ENCODE assay signal across 34 cellular contexts in genomic region chr7:79352323-79352722, GRCh38.
DNase-seq lines count a peak whose midpoint lies in the region; ATAC-seq, FAIRE-seq and TF ChIP-seq lines count a peak whose summit lies in the region.
"Had no signal": no experiment of that assay in that cellular context is flagged by ENCODE, and none has a peak within 500 bp of the region (broad histone marks: within the 10 kb centered on the region; RNA-seq: fewer than 3 reads in every experiment).

No MANE protein-coding gene starts in this region.

- TF ChIP-seq POLR2A in A549 (IDR thresholded peaks at IDR 0.05; ENCODE audit: low read length) (no peak), HepG2 (IDR thresholded peaks at IDR 0.05; ENCODE audit: insufficient read depth in 1 of 2, low read depth in 2 of 2, low read length in 2 of 2) (no peak), lower leg skin (IDR thresholded peaks at IDR 0.05) (no peak)

- H3K27ac ChIP-seq in A549, result no peak overlapping the region
- H3K27ac ChIP-seq in HepG2 (ENCODE audit: extremely low read length, insufficient read depth, low read length), result no peak overlapping the region
- H3K27ac ChIP-seq: BLaER1, brain microvascular endothelial cell, colonic mucosa, epithelial cell of prostate, lower lobe of right lung, psoas muscle, SJCRH30, testis had no signal

- no peaks in the 10 kb centered on the region for H3K9me3 ChIP-seq in A549
- no peaks in the 10 kb centered on the region for H3K9me3 ChIP-seq in HepG2 (ENCODE audit: low read length)
- H3K9me3 ChIP-seq: BLaER1, colonic mucosa, lower lobe of right lung, mucosa of descending colon, psoas muscle, SJCRH30, testis had no signal

- no peak overlapping the region for H2AFZ ChIP-seq in HepG2 (ENCODE audit: low read length)

- H3K9me3 Mint-ChIP-seq in activated T-helper 1 cell treated with anti-CD3 and anti-CD28 coated beads, Interleukin-12 subunit alpha, Interleukin-12 subunit beta, Interleukin-2, Interleukin-4 antibody, amounts not matched to agents 30 ng/mL and 10 ng/mL and 1 ng/mL, durations not matched to agents 14 hours and 24 hours and 36 hours, result no peaks in the 10 kb centered on the region
- H3K9me3 Mint-ChIP-seq: activated naive CD4-positive, alpha-beta T cell treated with anti-CD3 and anti-CD28 coated beads, Interleukin-2, amount 10 ng/mL, durations not matched to agents 7 days and 5 days had no signal

- ATAC-seq in A549 (peak in 1 of 2 experiments; percentile 38; a peak in 1 of 6 replicates), HepG2 (peak; percentile 75)
- ATAC-seq: lower lobe of right lung; mucosa of descending colon; natural killer cell treated with Interleukin-12 subunit alpha and Interleukin-12 subunit beta and Interleukin-15 and Interleukin-18, amount 100 ng/mL, for 72 hours; psoas muscle had no signal

- no peaks in the 10 kb centered on the region for H3K27me3 ChIP-seq in HepG2 (ENCODE audit: control insufficient read depth in 1 of 2, insufficient read depth in 2 of 2, low read length in 2 of 2)
- H3K27me3 ChIP-seq: BLaER1, brain microvascular endothelial cell, colonic mucosa, SJCRH30, testis had no signal

- no peaks in the 10 kb centered on the region for H3K4me1 Mint-ChIP-seq in activated T-helper 1 cell treated with anti-CD3 and anti-CD28 coated beads, Interleukin-12 subunit alpha, Interleukin-12 subunit beta, Interleukin-2, Interleukin-4 antibody, amounts not matched to agents 30 ng/mL and 10 ng/mL and 1 ng/mL, durations not matched to agents 14 hours and 24 hours and 36 hours (ENCODE audit: low read depth)
- H3K4me1 Mint-ChIP-seq: activated CD4-positive, alpha-beta memory T cell treated with anti-CD3 and anti-CD28 coated beads, Interleukin-2, amount 10 ng/mL, durations not matched to agents 7 days and 5 days; activated naive CD4-positive, alpha-beta T cell treated with anti-CD3 and anti-CD28 coated beads, Interleukin-2, amount 10 ng/mL, durations not matched to agents 7 days and 5 days had no signal

- H3K79me2 ChIP-seq in HepG2 (ENCODE audit: insufficient read depth, low read length), result no peaks in the 10 kb centered on the region

- no TSS peak for BruUV-seq in HepG2 (replicated peaks; lab: Mats Ljungman, UMichigan)

- H3K4me2 ChIP-seq in A549 (0 out of 3 replicates have a peak overlapping the region, but pooled peaks have one; percentile 9), HepG2 (ENCODE audit: low read depth, low read length) (no peak overlapping the region)
- H3K4me2 ChIP-seq: BLaER1 had no signal

- FAIRE-seq in A549 (lab: Jason Lieb, UNC) (no peak), HepG2 (lab: Jason Lieb, UNC) (no peak)
- FAIRE-seq: keratinocyte, RCC 7860 had no signal

- no peaks in the 10 kb centered on the region for H4K20me1 ChIP-seq in HepG2 (ENCODE audit: insufficient read depth, low read length)
- H4K20me1 ChIP-seq: BLaER1 had no signal

- TF ChIP-seq EP300 in A549 (IDR thresholded peaks at IDR 0.05) (no peak), HepG2 (IDR thresholded peaks at IDR 0.05; ENCODE audit: low read depth in 2 of 2, low read length in 2 of 2) (no peak), HepG2 (CRISPR knock-in tag; IDR thresholded peaks at IDR 0.05; ENCODE audit: borderline replicate concordance) (no peak)

- in situ Hi-C loops in G401 (cut with HindIII; ENCODE audit: low sequenced_read_pairs) (no loop called here), HepG2 (cut with HindIII; ENCODE audit: extremely low pct_ligation_motif_present, low pct_unique_long_range_greater_than_20kb) (no loop called here)

- H3K4me3 Mint-ChIP-seq in activated T-helper 1 cell treated with anti-CD3 and anti-CD28 coated beads, Interleukin-12 subunit alpha, Interleukin-12 subunit beta, Interleukin-2, Interleukin-4 antibody, amounts not matched to agents 30 ng/mL and 10 ng/mL and 1 ng/mL, durations not matched to agents 14 hours and 24 hours and 36 hours, result no peak overlapping the region
- H3K4me3 Mint-ChIP-seq: activated CD4-positive, alpha-beta memory T cell treated with anti-CD3 and anti-CD28 coated beads, Interleukin-2, amount 10 ng/mL, durations not matched to agents 7 days and 5 days; activated naive CD4-positive, alpha-beta T cell treated with anti-CD3 and anti-CD28 coated beads, Interleukin-2, amount 10 ng/mL, durations not matched to agents 7 days and 5 days; natural killer cell treated with Interleukin-12 subunit alpha and Interleukin-12 subunit beta and Interleukin-15 and Interleukin-18, amount 100 ng/mL, for 72 hours had no signal

- no peak overlapping the region for H3K9ac ChIP-seq in HepG2 (ENCODE audit: insufficient read depth, low read depth, low read length)
- H3K9ac ChIP-seq: BLaER1 had no signal

- H3K4me1 ChIP-seq in A549 (0 out of 3 replicates have a peak, but pooled peaks cover 5% of the 10 kb centered on the region), HepG2 (ENCODE audit: insufficient read depth, low read length) (peaks cover 9% of the 10 kb centered on the region)
- H3K4me1 ChIP-seq: BLaER1, colonic mucosa, lower lobe of right lung, psoas muscle, SJCRH30, testis had no signal

- H3K4me3 ChIP-seq in A549, result no peak overlapping the region
- no peak overlapping the region for H3K4me3 ChIP-seq in HepG2 (replicated peaks in 1 of 3; ENCODE audit: insufficient read depth in 1 of 3, low read depth in 2 of 3, low read length in 3 of 3)
- H3K4me3 ChIP-seq in lower leg skin (ENCODE audit: low read depth, poor library complexity, severe bottlenecking), result no peak overlapping the region
- H3K4me3 ChIP-seq: BLaER1, colonic mucosa, lower lobe of right lung, mucosa of descending colon, psoas muscle, SJCRH30, testis had no signal

- POLR2A ChIA-PET in A549 (lab: Yijun Ruan, JAX), result no interaction called here
- POLR2A ChIA-PET in HepG2 (lab: Yijun Ruan, JAX), result no interaction called here

- DNase-seq in A549 (ENCODE audit: low read depth in 1 of 2, low spot score in 1 of 2) (no peak), G401 (ENCODE audit: low spot score) (peak; percentile 69), cerebellar cortex (ENCODE audit: low spot score) (peak; percentile 66), HepG2 (ENCODE audit: low spot score) (peak; percentile 3), lower leg skin (ENCODE audit: low spot score in 2 of 2) (no peak), UCSD-AML1 (lab: John Stamatoyannopoulos, UW; ENCODE audit: unreplicated experiment) (no peak)
- no peak for DNase-seq in activated T-helper 1 cell treated with anti-CD3 and anti-CD28 coated beads, Interleukin-12 subunit alpha, Interleukin-12 subunit beta, Interleukin-2, Interleukin-4 antibody, amounts not matched to agents 30 ng/mL and 10 ng/mL and 1 ng/mL, durations not matched to agents 14 hours and 24 hours and 36 hours (ENCODE audit: low spot score)
- DNase-seq: activated CD4-positive, alpha-beta memory T cell treated with anti-CD3 and anti-CD28 coated beads, Interleukin-2, amount 10 ng/mL, durations not matched to agents 7 days and 5 days; activated CD8-positive, alpha-beta memory T cell treated with anti-CD3 and anti-CD28 coated beads, Interleukin-2, amount 50 U/mL, for 4 hours; activated naive CD4-positive, alpha-beta T cell treated with anti-CD3 and anti-CD28 coated beads, Interleukin-2, amount 10 ng/mL, durations not matched to agents 7 days and 5 days; amniotic stem cell; brain microvascular endothelial cell; colonic mucosa; DMS153; effector memory CD4-positive, alpha-beta T cell; foreskin fibroblast; Kasumi-1; lower lobe of right lung; mucosa of descending colon; MV-4-11; NCI-H1436 treated with DMSO at 0.1 percent for 48 hours; NCI-H2081 treated with DMSO at 0.1 percent for 48 hours; NCI-H345; NCI-H748 treated with DMSO at 0.1 percent for 48 hours; psoas muscle; SJCRH30; stimulated activated naive CD4-positive, alpha-beta T cell treated with Interleukin-2 at 50 U/mL for 16 hours; SW 1271; testis had no signal

- no peaks in the 10 kb centered on the region for H3K36me3 Mint-ChIP-seq in activated T-helper 1 cell treated with anti-CD3 and anti-CD28 coated beads, Interleukin-12 subunit alpha, Interleukin-12 subunit beta, Interleukin-2, Interleukin-4 antibody, amounts not matched to agents 30 ng/mL and 10 ng/mL and 1 ng/mL, durations not matched to agents 14 hours and 24 hours and 36 hours (ENCODE audit: low read depth)
- H3K36me3 Mint-ChIP-seq: activated naive CD4-positive, alpha-beta T cell treated with anti-CD3 and anti-CD28 coated beads, Interleukin-2, amount 10 ng/mL, durations not matched to agents 7 days and 5 days; natural killer cell treated with Interleukin-12 subunit alpha and Interleukin-12 subunit beta and Interleukin-15 and Interleukin-18, amount 100 ng/mL, for 72 hours had no signal

- CTCF ChIA-PET in A549 (lab: Yijun Ruan, JAX) (interaction anchor here (0.8 kb wide), 1 partner anchor 54 kb away, joined by 3 read pairs; no protein-coding TSS in a partner anchor), HepG2 (lab: Yijun Ruan, JAX; ENCODE audit: low intra/inter-chr PET ratio, low total read pairs) (no interaction called here)

- no peak for TF ChIP-seq CTCF in A549 (IDR thresholded peaks at IDR 0.05)
- no peak for TF ChIP-seq CTCF in HepG2 (CRISPR knock-in tag; IDR thresholded peaks at IDR 0.05)
- no peak for TF ChIP-seq CTCF in lower leg skin (IDR thresholded peaks at IDR 0.05)

- intact Hi-C loops in HepG2 (cut with micrococcal nuclease; ENCODE audit: unreplicated experiment) (no loop called here), lower leg skin (cut with DNase I; ENCODE audit: low total_unique reads) (no loop called here)
- intact Hi-C loops in activated T-helper 1 cell treated with anti-CD3 and anti-CD28 coated beads, Interleukin-12 subunit alpha, Interleukin-12 subunit beta, Interleukin-2, Interleukin-4 antibody, amounts not matched to agents 30 ng/mL and 10 ng/mL and 1 ng/mL, durations not matched to agents 14 hours and 24 hours and 36 hours (cut with micrococcal nuclease), result no loop called here

- H3K27me3 Mint-ChIP-seq in activated T-helper 1 cell treated with anti-CD3 and anti-CD28 coated beads, Interleukin-12 subunit alpha, Interleukin-12 subunit beta, Interleukin-2, Interleukin-4 antibody, amounts not matched to agents 30 ng/mL and 10 ng/mL and 1 ng/mL, durations not matched to agents 14 hours and 24 hours and 36 hours (ENCODE audit: insufficient read depth), result no peaks in the 10 kb centered on the region
- H3K27me3 Mint-ChIP-seq: activated CD4-positive, alpha-beta memory T cell treated with anti-CD3 and anti-CD28 coated beads, Interleukin-2, amount 10 ng/mL, durations not matched to agents 7 days and 5 days; activated naive CD4-positive, alpha-beta T cell treated with anti-CD3 and anti-CD28 coated beads, Interleukin-2, amount 10 ng/mL, durations not matched to agents 7 days and 5 days; natural killer cell treated with Interleukin-12 subunit alpha and Interleukin-12 subunit beta and Interleukin-15 and Interleukin-18, amount 100 ng/mL, for 72 hours had no signal

- H3K36me3 ChIP-seq in HepG2 (replicated peaks in 1 of 2; ENCODE audit: control insufficient read depth in 1 of 2, insufficient read depth in 2 of 2, low read length in 2 of 2), result no peaks in the 10 kb centered on the region
- H3K36me3 ChIP-seq: BLaER1, brain microvascular endothelial cell, colonic mucosa, lower lobe of right lung, SJCRH30 had no signal

- no peak overlapping the region for H3K27ac Mint-ChIP-seq in activated T-helper 1 cell treated with anti-CD3 and anti-CD28 coated beads, Interleukin-12 subunit alpha, Interleukin-12 subunit beta, Interleukin-2, Interleukin-4 antibody, amounts not matched to agents 30 ng/mL and 10 ng/mL and 1 ng/mL, durations not matched to agents 14 hours and 24 hours and 36 hours
- H3K27ac Mint-ChIP-seq: activated CD4-positive, alpha-beta memory T cell treated with anti-CD3 and anti-CD28 coated beads, Interleukin-2, amount 10 ng/mL, durations not matched to agents 7 days and 5 days; activated naive CD4-positive, alpha-beta T cell treated with anti-CD3 and anti-CD28 coated beads, Interleukin-2, amount 10 ng/mL, durations not matched to agents 7 days and 5 days; natural killer cell treated with Interleukin-12 subunit alpha and Interleukin-12 subunit beta and Interleukin-15 and Interleukin-18, amount 100 ng/mL, for 72 hours had no signal

- TF ChIP-seq RAD21 in A549 (conservative IDR thresholded peaks at IDR 0.05 in 1 of 2, IDR thresholded peaks at IDR 0.05 in 1 of 2) (no peak), HepG2 (CRISPR knock-in tag; IDR thresholded peaks at IDR 0.05) (no peak)

Comparison
In these comparisons a context has a peak if more than half of its experiments do, and no peak if none do; other contexts are left out.
1. DNase-seq: peak in G401 (single experiment), cerebellar cortex (single experiment) and HepG2 (single experiment); none in A549 (0 of 2), lower leg skin (0 of 2), activated T-helper 1 cell treated with anti-CD3 and anti-CD28 coated beads, Interleukin-12 subunit alpha, Interleukin-12 subunit beta, Interleukin-2, Interleukin-4 antibody, amounts not matched to agents 30 ng/mL and 10 ng/mL and 1 ng/mL, durations not matched to agents 14 hours and 24 hours and 36 hours (single experiment) and UCSD-AML1 (single experiment).